Comparison of ENCODE assay signal across 10 cellular contexts in genomic region chr5:155472780-155473179, GRCh38.
"Had no signal": no experiment of that assay in that cellular context is flagged by ENCODE, and none has a peak within 500 bp of the region (broad histone marks: within the 10 kb centered on the region; RNA-seq: fewer than 3 reads in every experiment).

No MANE protein-coding gene starts in this region.

- H3K27ac ChIP-seq: GM23248, HL-60, KMS-11 had no signal

- DNase-seq: GM23248, GOT3, H7, HFFc6, IMR-90, KBM-7 had no signal

- H3K9me3 ChIP-seq: HAP-1 had no signal

- H3K4me2 ChIP-seq: KMS-11 had no signal

- H2AFZ ChIP-seq: GM23248 had no signal

- ATAC-seq: HCT116 had no signal

- H3K4me3 ChIP-seq: GM23248, HAP-1 had no signal

- H3K9ac ChIP-seq: GM23248, KMS-11 had no signal

- H3K36me3 ChIP-seq: HAP-1 had no signal

- H3K4me1 ChIP-seq: HAP-1 had no signal
